In the genomic region with DNA sequence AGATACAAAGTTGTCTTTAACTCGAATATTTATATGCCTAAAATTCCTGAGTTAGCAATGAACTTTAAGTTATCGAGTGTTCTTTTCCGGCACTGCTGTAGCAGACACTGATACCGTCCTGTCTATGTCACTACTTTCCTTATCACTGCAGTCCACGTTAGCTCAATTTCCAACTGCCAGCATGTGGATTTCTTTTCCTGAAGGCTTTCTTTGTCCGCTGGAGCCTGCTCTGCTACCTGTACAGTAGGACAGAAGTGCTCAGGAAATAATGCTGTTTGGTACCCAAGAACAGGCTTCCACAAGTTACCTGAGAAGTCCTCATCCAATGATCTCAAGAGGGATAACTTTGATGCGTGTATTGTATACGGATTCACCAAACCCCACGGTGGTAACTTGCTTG, we compare ENCODE assay signal across 27 cellular contexts.
"Had no signal": no experiment of that assay in that cellular context is flagged by ENCODE, and none has a peak within 500 bp of the region (broad histone marks: within the 10 kb centered on the region; RNA-seq: fewer than 3 reads in every experiment).

No MANE protein-coding gene starts in this region.

- H3K27ac Mint-ChIP-seq: dendritic cell treated with granulocyte-macrophage colony-stimulating factor and Interleukin-4, amounts not matched to agents 40 ng/mL and 50 ng/mL, for 4 days; endodermal cell; memory B cell; natural killer cell; stimulated activated memory B cell treated with anti-CD40 and anti-IgM and Interleukin-4, amounts not matched to agents 10 μg/mL and 1 μg/mL and 100 μg/mL, for 72 hours had no signal

- FAIRE-seq: keratinocyte, pancreas, urothelium cell line had no signal

- H3K36me3 Mint-ChIP-seq: memory B cell; natural killer cell; stimulated activated memory B cell treated with anti-CD40 and anti-IgM and Interleukin-4, amounts not matched to agents 10 μg/mL and 1 μg/mL and 100 μg/mL, for 72 hours had no signal

- H3K9me3 Mint-ChIP-seq: endodermal cell; memory B cell; neural crest cell; stimulated activated memory B cell treated with anti-CD40 and anti-IgM and Interleukin-4, amounts not matched to agents 10 μg/mL and 1 μg/mL and 100 μg/mL, for 72 hours had no signal

- H3K4me1 ChIP-seq: colonic mucosa, gastrocnemius medialis, pancreas, prostate gland, right atrium auricular region, sigmoid colon, tibial nerve, upper lobe of left lung had no signal

- H3K4me1 Mint-ChIP-seq: endodermal cell; memory B cell; natural killer cell; neural crest cell; stimulated activated memory B cell treated with anti-CD40 and anti-IgM and Interleukin-4, amounts not matched to agents 10 μg/mL and 1 μg/mL and 100 μg/mL, for 72 hours had no signal

- DNase-seq: colonic mucosa; effector CD8-positive, alpha-beta T cell; endodermal cell; foreskin fibroblast; gastrocnemius medialis; head of caudate nucleus; natural killer cell; pancreas; sigmoid colon; stimulated activated CD4-positive, alpha-beta T cell treated with anti-CD3 and anti-CD28 coated beads, Interleukin-2, amount 100 ng/mL, for 24 hours; stimulated activated CD4-positive, alpha-beta T cell treated with anti-CD3 and anti-CD28 coated beads, Interleukin-4, amount 100 ng/mL, for 24 hours; stimulated activated naive CD8-positive, alpha-beta T cell treated with anti-CD3 and anti-CD28 coated beads, Interleukin-15, Interleukin-2, amounts not matched to agents 100 U/mL and 50 U/mL, for 24 hours; upper lobe of left lung had no signal

- H3K27me3 ChIP-seq: colonic mucosa, gastrocnemius medialis, neutrophil, pancreas, right atrium auricular region, sigmoid colon, tibial nerve, upper lobe of left lung had no signal

- H3K36me3 ChIP-seq: colonic mucosa, gastrocnemius medialis, neutrophil, pancreas, prostate gland, right atrium auricular region, sigmoid colon, thoracic aorta, tibial nerve, upper lobe of left lung had no signal

- H3K27me3 Mint-ChIP-seq: dendritic cell treated with granulocyte-macrophage colony-stimulating factor and Interleukin-4, amounts not matched to agents 40 ng/mL and 50 ng/mL, for 4 days; memory B cell; stimulated activated memory B cell treated with anti-CD40 and anti-IgM and Interleukin-4, amounts not matched to agents 10 μg/mL and 1 μg/mL and 100 μg/mL, for 72 hours had no signal

- ATAC-seq: esophagus mucosa; gastrocnemius medialis; natural killer cell; pancreas; stimulated activated memory B cell treated with anti-CD40 and anti-IgM and Interleukin-4, amounts not matched to agents 10 μg/mL and 1 μg/mL and 100 μg/mL, for 72 hours; stimulated activated naive CD8-positive, alpha-beta T cell treated with anti-CD3 and anti-CD28 coated beads, Interleukin-15, Interleukin-2, amounts not matched to agents 100 U/mL and 50 U/mL, for 24 hours had no signal

- H3K4me3 Mint-ChIP-seq: dendritic cell treated with granulocyte-macrophage colony-stimulating factor and Interleukin-4, amounts not matched to agents 40 ng/mL and 50 ng/mL, for 4 days; endodermal cell; memory B cell; natural killer cell; neural crest cell; stimulated activated memory B cell treated with anti-CD40 and anti-IgM and Interleukin-4, amounts not matched to agents 10 μg/mL and 1 μg/mL and 100 μg/mL, for 72 hours had no signal

- H3K9me3 ChIP-seq: colonic mucosa, gastrocnemius medialis, neutrophil, pancreas, prostate gland, right atrium auricular region, sigmoid colon, thoracic aorta, tibial nerve, upper lobe of left lung had no signal

- H3K27ac ChIP-seq: colonic mucosa, epithelial cell of prostate, gastrocnemius medialis, neutrophil, pancreas, prostate gland, right atrium auricular region, sigmoid colon, thoracic aorta, tibial nerve, upper lobe of left lung had no signal

- H3K4me3 ChIP-seq: colonic mucosa, gastrocnemius medialis, lung, pancreas, prostate gland, right atrium auricular region, sigmoid colon, thoracic aorta, tibial nerve, upper lobe of left lung had no signal
